In the genomic region with DNA sequence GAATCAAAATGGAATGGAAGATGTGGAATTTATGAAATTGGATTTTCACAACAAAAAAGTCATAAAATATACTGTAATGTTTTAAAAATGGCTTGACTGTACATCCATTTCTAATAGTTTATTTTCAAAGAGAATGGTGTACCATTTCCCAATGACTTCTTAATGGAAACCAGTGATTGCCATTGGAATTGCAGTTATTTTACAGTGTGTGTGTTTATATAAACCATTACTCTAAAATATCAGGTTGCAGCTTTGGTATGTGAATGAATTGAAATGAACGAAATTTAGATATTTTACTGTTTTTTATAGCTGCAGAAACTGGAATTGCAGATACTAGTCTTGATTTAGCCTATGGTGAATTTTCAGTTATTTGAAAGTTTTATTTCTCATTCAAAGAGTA, we compare ENCODE assay signal across 21 cellular contexts.
"Had no signal": no experiment of that assay in that cellular context is flagged by ENCODE, and none has a peak within 500 bp of the region (broad histone marks: within the 10 kb centered on the region; RNA-seq: fewer than 3 reads in every experiment).

No MANE protein-coding gene starts in this region.

- DNase-seq: activated B cell treated with CpG ODN at 0.5 μM for 24 hours; activated CD4-positive, alpha-beta memory T cell treated with anti-CD3 and anti-CD28 coated beads for 36 hours; activated CD4-positive, alpha-beta T cell treated with anti-CD3 and anti-CD28 coated beads for 1 hour; activated CD4-positive, alpha-beta T cell treated with anti-CD3 and anti-CD28 coated beads, Interleukin-2, amount 10 ng/mL, durations not matched to agents 7 days and 5 days; activated CD8-positive, alpha-beta memory T cell treated with anti-CD3 and anti-CD28 coated beads for 24 hours; activated effector memory CD4-positive, alpha-beta T cell treated with anti-CD3 and anti-CD28 coated beads, Interleukin-2, amount 50 U/mL, for 16 hours; activated naive CD4-positive, alpha-beta T cell treated with Interleukin-2 at 50 U/mL for 16 hours; activated naive CD8-positive, alpha-beta T cell treated with anti-CD3 and anti-CD28 coated beads, Interleukin-2, amount 50 U/mL, for 24 hours; activated T-cell treated with anti-CD3 and anti-CD28 coated beads, Interleukin-2, amount 50 U/mL, for 4 hours; cerebellar nuclear complex; NCI-H1048; NCI-H146; NCI-H187 treated with DMSO at 0.1 percent for 48 hours; NCI-H2081 treated with DMSO at 0.1 percent for 48 hours; NCI-H446; NCI-H524; SHP77; T-helper 2 cell; T1000 had no signal

- H3K27ac Mint-ChIP-seq: activated B cell treated with CpG ODN at 0.5 μM for 24 hours; activated CD4-positive, alpha-beta memory T cell treated with anti-CD3 and anti-CD28 coated beads for 36 hours; activated CD4-positive, alpha-beta T cell treated with anti-CD3 and anti-CD28 coated beads, Interleukin-2, amount 10 ng/mL, durations not matched to agents 7 days and 5 days; activated naive CD4-positive, alpha-beta T cell treated with anti-CD3 and anti-CD28 coated beads, Interleukin-2, amount 50 U/mL, for 72 hours; activated naive CD8-positive, alpha-beta T cell treated with anti-CD3 and anti-CD28 coated beads, Interleukin-2, amount 50 U/mL, for 24 hours had no signal

- H3K4me1 ChIP-seq: SJSA1 had no signal

- H3K36me3 ChIP-seq: SJSA1 had no signal

- H3K27me3 Mint-ChIP-seq: activated B cell treated with CpG ODN at 0.5 μM for 24 hours; activated CD4-positive, alpha-beta T cell treated with anti-CD3 and anti-CD28 coated beads, Interleukin-2, amount 10 ng/mL, durations not matched to agents 7 days and 5 days; activated naive CD8-positive, alpha-beta T cell treated with anti-CD3 and anti-CD28 coated beads, Interleukin-2, amount 50 U/mL, for 24 hours had no signal

- H3K4me3 ChIP-seq: SJSA1 had no signal

- ATAC-seq: activated naive CD4-positive, alpha-beta T cell treated with anti-CD3 and anti-CD28 coated beads, Interleukin-2, amount 50 U/mL, for 72 hours; activated naive CD8-positive, alpha-beta T cell treated with anti-CD3 and anti-CD28 coated beads, Interleukin-2, amount 50 U/mL, for 24 hours; activated T-cell treated with anti-CD3 and anti-CD28 coated beads, Interleukin-2, amount 50 U/mL, for 4 hours had no signal

- H3K9me3 ChIP-seq: SJSA1 had no signal

- H3K36me3 Mint-ChIP-seq: activated CD4-positive, alpha-beta memory T cell treated with anti-CD3 and anti-CD28 coated beads for 36 hours had no signal

- H3K4me1 Mint-ChIP-seq: activated CD4-positive, alpha-beta T cell treated with anti-CD3 and anti-CD28 coated beads, Interleukin-2, amount 10 ng/mL, durations not matched to agents 7 days and 5 days had no signal

- H3K4me3 Mint-ChIP-seq: activated B cell treated with CpG ODN at 0.5 μM for 24 hours; activated CD4-positive, alpha-beta memory T cell treated with anti-CD3 and anti-CD28 coated beads for 36 hours; activated CD4-positive, alpha-beta T cell treated with anti-CD3 and anti-CD28 coated beads, Interleukin-2, amount 10 ng/mL, durations not matched to agents 7 days and 5 days; activated naive CD8-positive, alpha-beta T cell treated with anti-CD3 and anti-CD28 coated beads, Interleukin-2, amount 50 U/mL, for 24 hours; activated T-cell treated with anti-CD3 and anti-CD28 coated beads, Interleukin-2, amount 50 U/mL, for 4 hours had no signal

- H3K27ac ChIP-seq: SJSA1 had no signal

- H3K27me3 ChIP-seq: SJSA1 had no signal
